Comparison of ENCODE assay signal across 9 cellular contexts in the genomic region with DNA sequence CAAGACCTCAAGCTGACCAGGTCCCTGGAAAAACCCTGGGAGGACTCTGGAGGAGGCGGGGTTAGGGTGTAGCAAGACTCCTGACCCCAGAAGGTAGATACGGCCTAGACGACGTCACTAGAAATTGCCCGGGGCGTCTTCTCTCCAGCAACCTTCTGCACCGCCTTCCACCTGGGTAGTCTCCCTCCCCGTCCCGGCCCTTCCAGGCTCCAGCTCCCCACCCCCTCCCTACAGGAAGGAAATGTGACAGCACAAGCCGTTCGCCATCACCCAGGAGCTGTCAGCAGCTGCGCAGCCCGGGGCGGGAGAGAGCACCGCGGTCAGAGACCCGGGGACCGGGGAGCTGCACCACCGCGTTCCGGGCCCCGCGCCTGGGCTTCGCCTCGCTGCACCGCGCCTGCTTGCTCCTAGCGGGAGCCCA. TPM values are rescaled to one million over a fixed set of nuclear protein-coding genes. Genes with fewer than 3 reads are reported as not detected.
A peak's percentile ranks its signal among the peaks of the same experiment; 100 is the strongest.
DNase-seq lines count a peak whose midpoint lies in the region; ATAC-seq, FAIRE-seq and TF ChIP-seq lines count a peak whose summit lies in the region.
"Had no signal": no experiment of that assay in that cellular context is flagged by ENCODE, and none has a peak within 500 bp of the region (broad histone marks: within the 10 kb centered on the region; RNA-seq: fewer than 3 reads in every experiment).

No MANE protein-coding gene starts in this region.

- ATAC-seq in GM18907 (IDR thresholded peaks at IDR 0.05; ENCODE audit: unreplicated experiment), result no peak

- BruUV-seq in PC-9 (replicated peaks; lab: Mats Ljungman, UMichigan), result no TSS peak

- TF ChIP-seq CTCF in PC-9 (conservative IDR thresholded peaks at IDR 0.05), result no peak
- no peak for TF ChIP-seq CTCF in left ventricle myocardium inferior (IDR thresholded peaks at IDR 0.05; ENCODE audit: borderline replicate concordance)
- TF ChIP-seq CTCF in neural progenitor cell (IDR thresholded peaks at IDR 0.05), result no peak
- no peak for TF ChIP-seq CTCF in HFFc6 (IDR thresholded peaks at IDR 0.05)

- H3K4me3 Mint-ChIP-seq in neural progenitor cell (peak overlapping the region; percentile 90), HFFc6 (no peak overlapping the region)
- no peak overlapping the region for H3K4me3 Mint-ChIP-seq in activated T-helper 2 cell treated with anti-CD3 and anti-CD28 coated beads, Interferon-gamma antibody, Interleukin-2, Interleukin-4, amounts not matched to agents 10 μg/mL and 5 μg/mL and 100 μg/mL, durations not matched to agents 14 hours and 24 hours and 36 hours (ENCODE audit: low read depth)

- no peaks in the 10 kb centered on the region for H3K27me3 ChIP-seq in PC-9 (ENCODE audit: insufficient read depth, low read depth)
- H3K27me3 ChIP-seq in left ventricle myocardium inferior (ENCODE audit: low read depth), result peaks cover 36% of the 10 kb centered on the region
- H3K27me3 ChIP-seq in neural progenitor cell, result peaks cover 41% of the 10 kb centered on the region

- H3K4me1 ChIP-seq in PC-9 (replicated peaks; ENCODE audit: insufficient read depth), result peaks cover 30% of the 10 kb centered on the region
- peaks cover 27% of the 10 kb centered on the region for H3K4me1 ChIP-seq in left ventricle myocardium inferior
- H3K4me1 ChIP-seq in neural progenitor cell, result peaks cover 28% of the 10 kb centered on the region

- no peak overlapping the region for H3K9ac ChIP-seq in neural progenitor cell

- peak; percentile 55 to 82 for DNase-seq in PC-9
- peak; percentile 58 for DNase-seq in left ventricle myocardium inferior
- peak; percentile 66 for DNase-seq in neural progenitor cell (ENCODE audit: low spot score)
- no peak for DNase-seq in activated T-helper 2 cell treated with anti-CD3 and anti-CD28 coated beads, Interferon-gamma antibody, Interleukin-2, Interleukin-4, amounts not matched to agents 10 μg/mL and 5 μg/mL and 100 μg/mL, durations not matched to agents 14 hours and 24 hours and 36 hours (ENCODE audit: low spot score)
- DNase-seq in NCI-H82 (lab: John Stamatoyannopoulos, UW), result no peak
- no peak for DNase-seq in HFFc6
- DNase-seq: activated CD8-positive, alpha-beta memory T cell treated with anti-CD3 and anti-CD28 coated beads for 24 hours had no signal

- POLR2A ChIA-PET in PC-9 (lab: Charles Lee; ENCODE audit: unreplicated experiment), result interaction anchor here (0.6 kb wide), 1 partner anchor 59 kb away, joined by 7 read pairs; no protein-coding TSS in a partner anchor

- H3K4me1 Mint-ChIP-seq in neural progenitor cell (peaks cover 35% of the 10 kb centered on the region), HFFc6 (ENCODE audit: low read depth) (peaks cover 20% of the 10 kb centered on the region)
- peaks cover 5% of the 10 kb centered on the region for H3K4me1 Mint-ChIP-seq in activated T-helper 2 cell treated with anti-CD3 and anti-CD28 coated beads, Interferon-gamma antibody, Interleukin-2, Interleukin-4, amounts not matched to agents 10 μg/mL and 5 μg/mL and 100 μg/mL, durations not matched to agents 14 hours and 24 hours and 36 hours (ENCODE audit: low read depth)

- peak overlapping the region; percentile 79 for H3K4me2 ChIP-seq in PC-9
- peak overlapping the region; percentile 96 for H3K4me2 ChIP-seq in neural progenitor cell

- no peak overlapping the region for H3K27ac Mint-ChIP-seq in neural progenitor cell
- no peak overlapping the region for H3K27ac Mint-ChIP-seq in activated T-helper 2 cell treated with anti-CD3 and anti-CD28 coated beads, Interferon-gamma antibody, Interleukin-2, Interleukin-4, amounts not matched to agents 10 μg/mL and 5 μg/mL and 100 μg/mL, durations not matched to agents 14 hours and 24 hours and 36 hours
- H3K27ac Mint-ChIP-seq in HFFc6, result no peak overlapping the region

- H3K36me3 ChIP-seq in PC-9 (ENCODE audit: low read depth) (no peaks in the 10 kb centered on the region), left ventricle myocardium inferior (no peaks in the 10 kb centered on the region), neural progenitor cell (no peaks in the 10 kb centered on the region)

- H3K9me2 ChIP-seq in PC-9 (ENCODE audit: insufficient read depth), result no peaks in the 10 kb centered on the region

- CTCF ChIA-PET in PC-9 (lab: Charles Lee), result interaction anchor here (0.6 to 1.5 kb wide), 3 partner anchors 19 to 122 kb away, joined by 6 to 17 read pairs (median 9); no protein-coding TSS in a partner anchor

- intact Hi-C loops in PC-9 (cut with micrococcal nuclease; ENCODE audit: unreplicated experiment) (loop anchor here (1.0 to 5.0 kb wide), 2 partner anchors 40 to 60 kb away; no protein-coding TSS in a partner anchor), left ventricle myocardium inferior (cut with micrococcal nuclease) (no loop called here)
- intact Hi-C loops in activated T-helper 2 cell treated with anti-CD3 and anti-CD28 coated beads, Interferon-gamma antibody, Interleukin-2, Interleukin-4, amounts not matched to agents 10 μg/mL and 5 μg/mL and 100 μg/mL, durations not matched to agents 14 hours and 24 hours and 36 hours (cut with micrococcal nuclease), result loop anchor here (2.0 kb wide), 1 partner anchor 18 kb away; no protein-coding TSS in a partner anchor

- H3F3A ChIP-seq in PC-9 (ENCODE audit: insufficient read depth, low read depth) (peaks cover 20% of the 10 kb centered on the region; the same call in 1 of the 2 replicates), neural progenitor cell (ENCODE audit: low read depth) (peaks cover 41% of the 10 kb centered on the region)

- H3K4me3 ChIP-seq in PC-9 (peak overlapping the region; percentile 61; the same call in 1 of the 2 replicates), left ventricle myocardium inferior (peak overlapping the region; percentile 70), neural progenitor cell (peak overlapping the region; percentile 61)

- no peaks in the 10 kb centered on the region for H3K9me3 Mint-ChIP-seq in neural progenitor cell
- no peaks in the 10 kb centered on the region for H3K9me3 Mint-ChIP-seq in activated T-helper 2 cell treated with anti-CD3 and anti-CD28 coated beads, Interferon-gamma antibody, Interleukin-2, Interleukin-4, amounts not matched to agents 10 μg/mL and 5 μg/mL and 100 μg/mL, durations not matched to agents 14 hours and 24 hours and 36 hours
- H3K9me3 Mint-ChIP-seq in HFFc6, result no peaks in the 10 kb centered on the region

- H3K27me3 Mint-ChIP-seq in neural progenitor cell (ENCODE audit: insufficient read depth, low read depth) (peaks cover 14% of the 10 kb centered on the region), HFFc6 (ENCODE audit: insufficient read depth) (peaks cover 14% of the 10 kb centered on the region)
- H3K27me3 Mint-ChIP-seq in activated T-helper 2 cell treated with anti-CD3 and anti-CD28 coated beads, Interferon-gamma antibody, Interleukin-2, Interleukin-4, amounts not matched to agents 10 μg/mL and 5 μg/mL and 100 μg/mL, durations not matched to agents 14 hours and 24 hours and 36 hours (ENCODE audit: low read depth), result peaks cover 58% of the 10 kb centered on the region

- H3K9me3 ChIP-seq in PC-9 (ENCODE audit: insufficient read depth, low read depth) (no peaks in the 10 kb centered on the region), left ventricle myocardium inferior (replicated peaks) (no peaks in the 10 kb centered on the region), neural progenitor cell (ENCODE audit: low read depth) (no peaks in the 10 kb centered on the region)

- H2AFZ ChIP-seq in PC-9, result peak overlapping the region; percentile 77; the same call in 1 of the 2 replicates
- peak overlapping the region; percentile 86 for H2AFZ ChIP-seq in neural progenitor cell (replicated peaks)

- H3K27ac ChIP-seq in PC-9 (no peak overlapping the region), left ventricle myocardium inferior (replicated peaks) (peak overlapping the region; percentile 33), neural progenitor cell (no peak overlapping the region)

- no peaks in the 10 kb centered on the region for H3K36me3 Mint-ChIP-seq in neural progenitor cell
- no peaks in the 10 kb centered on the region for H3K36me3 Mint-ChIP-seq in activated T-helper 2 cell treated with anti-CD3 and anti-CD28 coated beads, Interferon-gamma antibody, Interleukin-2, Interleukin-4, amounts not matched to agents 10 μg/mL and 5 μg/mL and 100 μg/mL, durations not matched to agents 14 hours and 24 hours and 36 hours (ENCODE audit: low read depth)
- H3K36me3 Mint-ChIP-seq in HFFc6 (ENCODE audit: low read depth), result no peaks in the 10 kb centered on the region

- FAIRE-seq in G401.6 (lab: Jason Lieb, UNC), result peak; percentile 96

- H4K20me1 ChIP-seq in PC-9 (ENCODE audit: insufficient read depth), result no peaks in the 10 kb centered on the region
- no peaks in the 10 kb centered on the region for H4K20me1 ChIP-seq in neural progenitor cell (ENCODE audit: low read depth)

- no peaks in the 10 kb centered on the region for H3K79me2 ChIP-seq in PC-9 (ENCODE audit: low read depth)
- no peaks in the 10 kb centered on the region for H3K79me2 ChIP-seq in neural progenitor cell (ENCODE audit: low read depth)

RNA-seq across cellular contexts. Expression of a gene that starts 20.0 kb away (rescaled TPM):
- total RNA-seq in PC-9 (2021) (12.9 and 22.6 TPM in 2 replicates), left ventricle myocardium inferior (4.6 TPM), neural progenitor cell (ENCODE audit: low replicate concordance) (2.5 and 2.8 TPM in 2 replicates)
- total RNA-seq in activated T-helper 2 cell treated with anti-CD3 and anti-CD28 coated beads, Interferon-gamma antibody, Interleukin-2, Interleukin-4, amounts not matched to agents 10 μg/mL and 5 μg/mL and 100 μg/mL, durations not matched to agents 14 hours and 24 hours and 36 hours, result not detected in 2 replicates
- total RNA-seq in HFFc6 (2021; fragmentation: NEBNext Ultra II Directional; extraction: Animal tissue kit (Norgen Biotek cat#: 25700)), result 1 to 10 TPM; 2.3 to 5.2 (median 3.9) TPM

Comparison
In these comparisons a context has a peak if more than half of its experiments do, and no peak if none do; other contexts are left out.
1. DNase-seq: peak in PC-9 (2 of 2), left ventricle myocardium inferior (single experiment) and neural progenitor cell (single experiment); none in activated T-helper 2 cell treated with anti-CD3 and anti-CD28 coated beads, Interferon-gamma antibody, Interleukin-2, Interleukin-4, amounts not matched to agents 10 μg/mL and 5 μg/mL and 100 μg/mL, durations not matched to agents 14 hours and 24 hours and 36 hours (single experiment), NCI-H82 (single experiment) and HFFc6 (single experiment).
2. Peak in every context shown above with its lines, with median percentiles within 50 percentile points of each other: H3K4me3 ChIP-seq.